In the genomic region with DNA sequence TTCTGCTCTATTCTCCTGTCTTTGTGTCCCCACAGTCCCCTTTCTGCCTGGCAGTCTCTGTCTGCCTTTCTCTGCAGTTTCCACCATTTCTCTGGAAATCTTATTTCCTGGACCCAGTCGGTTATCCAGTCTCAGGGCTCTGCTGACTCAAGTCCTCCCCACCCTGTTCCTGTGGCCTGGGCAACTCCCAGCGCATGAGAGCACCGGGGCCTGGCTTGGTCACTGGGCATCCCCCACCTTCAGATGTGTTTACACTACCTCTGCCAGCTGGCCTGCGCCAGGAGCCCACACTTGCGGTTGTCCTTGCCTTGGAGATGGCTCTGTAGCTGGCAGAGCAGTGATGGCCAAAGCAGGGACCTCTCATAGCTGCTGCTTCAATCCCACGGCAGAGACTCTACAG, we compare ENCODE assay signal across 12 cellular contexts. TPM values are rescaled to one million over a fixed set of nuclear protein-coding genes. Genes with fewer than 3 reads are reported as not detected.
A peak's percentile ranks its signal among the peaks of the same experiment; 100 is the strongest.
DNase-seq lines count a peak whose midpoint lies in the region; ATAC-seq and TF ChIP-seq lines count a peak whose summit lies in the region.
"Had no signal": no experiment of that assay in that cellular context is flagged by ENCODE, and none has a peak within 500 bp of the region (broad histone marks: within the 10 kb centered on the region; RNA-seq: fewer than 3 reads in every experiment).

No MANE protein-coding gene starts in this region.

- no peak overlapping the region for H3K4me3 ChIP-seq in MG63
- no peak overlapping the region for H3K4me3 ChIP-seq in epithelial cell of esophagus (ENCODE audit: low read length)
- H3K4me3 ChIP-seq: right lobe of liver, uterus had no signal

- no peaks in the 10 kb centered on the region for H3K9me3 ChIP-seq in MG63
- H3K9me3 ChIP-seq: right lobe of liver, uterus had no signal

- H3K4me1 Mint-ChIP-seq in nephron, result peaks cover 7% of the 10 kb centered on the region

- TF ChIP-seq CTCF in C4-2B (conservative IDR thresholded peaks at IDR 0.05) (no peak), epithelial cell of esophagus (IDR thresholded peaks at IDR 0.05; ENCODE audit: insufficient read depth, low read depth, low read length, missing control alignments) (no peak), nephron (IDR thresholded peaks at IDR 0.05; ENCODE audit: unreplicated experiment in 3 of 3) (no peak)

- H3K36me3 ChIP-seq in MG63, result no peaks in the 10 kb centered on the region
- H3K36me3 ChIP-seq: right lobe of liver, uterus had no signal

- peak; percentile 74 for DNase-seq in MG63
- DNase-seq in epithelial cell of esophagus (ENCODE audit: low read depth), result peak; percentile 92
- DNase-seq in RKO (ENCODE audit: low spot score), result no peak
- DNase-seq: glutamatergic neuron, H9, uterus had no signal

- ATAC-seq in GM18867 (IDR thresholded peaks at IDR 0.05; ENCODE audit: unreplicated experiment) (no peak), HG02885 (IDR thresholded peaks at IDR 0.05; ENCODE audit: poor library complexity, unreplicated experiment) (no peak), GM21381 (IDR thresholded peaks at IDR 0.05; ENCODE audit: unreplicated experiment) (no peak)

- H3K27me3 Mint-ChIP-seq in nephron (ENCODE audit: low read depth), result peaks cover 20% of the 10 kb centered on the region

- no peaks in the 10 kb centered on the region for H3K27me3 ChIP-seq in MG63
- H3K27me3 ChIP-seq: right lobe of liver, uterus had no signal

- no peak overlapping the region for H3K4me3 Mint-ChIP-seq in nephron
- H3K4me3 Mint-ChIP-seq: H9 had no signal

- 0 out of 2 replicates have a peak overlapping the region, but pooled peaks have one; percentile 1 for H3K27ac ChIP-seq in C4-2B
- H3K27ac ChIP-seq: right lobe of liver, uterus had no signal

- no peaks in the 10 kb centered on the region for H3K36me3 Mint-ChIP-seq in nephron (ENCODE audit: low read depth)

- H3K27ac Mint-ChIP-seq in nephron, result peak overlapping the region in 2 of 3 experiments; percentile 39 to 64

- H3K9me3 Mint-ChIP-seq in nephron, result no peaks in the 10 kb centered on the region
- H3K9me3 Mint-ChIP-seq: H9 had no signal

RNA-seq across cellular contexts. Expression of a gene that starts 17.2 kb away (rescaled TPM):
- total RNA-seq in MG63 (2014; rRNA removed; shearing (Covaris generic); ENCODE audit: low replicate concordance), result 0.23 TPM in 1 of 2 replicates, not detected in the other

RNA-seq across cellular contexts. Expression of a gene that starts 19.2 kb away (rescaled TPM):
- total RNA-seq in MG63 (2014; rRNA removed; shearing (Covaris generic); ENCODE audit: low replicate concordance), result not detected in 2 replicates
- total RNA-seq: H9 had no signal
